ENCODE assay signal across 16 cellular contexts in the genomic region with DNA sequence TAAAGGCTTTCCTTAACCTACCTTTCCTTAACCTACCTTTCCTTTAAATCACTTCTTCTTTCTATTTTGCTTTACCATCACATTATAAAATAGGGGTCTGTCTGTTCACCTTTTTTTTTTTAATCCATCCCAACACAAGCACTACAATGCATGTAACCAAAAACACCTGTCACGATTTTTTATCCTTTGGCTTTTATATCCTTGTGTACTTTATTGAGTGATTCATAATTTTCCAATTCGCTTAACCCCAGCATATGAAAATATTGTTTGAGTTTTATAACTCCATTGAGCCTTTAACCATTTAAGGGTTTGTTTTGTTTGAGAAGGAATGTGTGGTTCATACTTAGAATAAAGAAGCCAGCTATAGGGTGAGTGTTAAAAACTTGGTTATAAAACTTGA.
A peak's percentile ranks its signal among the peaks of the same experiment; 100 is the strongest.
DNase-seq lines count a peak whose midpoint lies in the region; ATAC-seq, FAIRE-seq and TF ChIP-seq lines count a peak whose summit lies in the region.
"Had no signal": no experiment of that assay in that cellular context is flagged by ENCODE, and none has a peak within 500 bp of the region (broad histone marks: within the 10 kb centered on the region; RNA-seq: fewer than 3 reads in every experiment).

No MANE protein-coding gene starts in this region.

- no peaks in the 10 kb centered on the region for H3K36me3 ChIP-seq in astrocyte (ENCODE audit: insufficient read depth, low read length)

- no peak overlapping the region for H3K4me3 ChIP-seq in astrocyte (ENCODE audit: insufficient read depth, low read depth, low read length)
- H3K4me3 ChIP-seq: GM12878, GM23338 had no signal

- no peaks in the 10 kb centered on the region for H3K27me3 ChIP-seq in astrocyte (ENCODE audit: insufficient read depth, low read length)

- H3K79me2 ChIP-seq in astrocyte (ENCODE audit: insufficient read depth, low read length) = no peaks in the 10 kb centered on the region

- H3K4me1 Mint-ChIP-seq in astrocyte (ENCODE audit: low read depth, unreplicated experiment) (peaks cover 19% of the 10 kb centered on the region), nephron (peaks cover 16% of the 10 kb centered on the region), type B pancreatic cell (ENCODE audit: unreplicated experiment) (peaks cover 26% of the 10 kb centered on the region)
- H3K4me1 Mint-ChIP-seq: CD4-positive, alpha-beta memory T cell had no signal

- H3K27me3 Mint-ChIP-seq in astrocyte (ENCODE audit: low read depth, unreplicated experiment) = no peaks in the 10 kb centered on the region
- no peaks in the 10 kb centered on the region for H3K27me3 Mint-ChIP-seq in nephron (ENCODE audit: low read depth)
- no peaks in the 10 kb centered on the region for H3K27me3 Mint-ChIP-seq in type B pancreatic cell
- H3K27me3 Mint-ChIP-seq: CD4-positive, alpha-beta memory T cell had no signal

- no peak for ATAC-seq in HG03135 (IDR thresholded peaks at IDR 0.05; ENCODE audit: unreplicated experiment)
- ATAC-seq: GM12878, GM23338 had no signal

- H3K36me3 Mint-ChIP-seq in astrocyte (ENCODE audit: low read depth, unreplicated experiment) (no peaks in the 10 kb centered on the region), nephron (ENCODE audit: low read depth) (no peaks in the 10 kb centered on the region), type B pancreatic cell (peaks cover 4% of the 10 kb centered on the region)
- H3K36me3 Mint-ChIP-seq: CD4-positive, alpha-beta memory T cell had no signal

- no peak for FAIRE-seq in astrocyte (lab: Jason Lieb, UNC)
- FAIRE-seq: GM12878, GM18507 had no signal

- H3K4me3 Mint-ChIP-seq in astrocyte (ENCODE audit: unreplicated experiment) (no peak overlapping the region), nephron (no peak overlapping the region), type B pancreatic cell (no peak overlapping the region)
- H3K4me3 Mint-ChIP-seq: CD4-positive, alpha-beta memory T cell; GM23338; H9 had no signal

- peak; percentile 68 for DNase-seq in LHCN-M2 (ENCODE audit: low read depth)
- no peak for DNase-seq in astrocyte (ENCODE audit: low read depth)
- DNase-seq in type B pancreatic cell (ENCODE audit: extremely low spot score, unreplicated experiment) = no peak
- DNase-seq in GOT3 (lab: John Stamatoyannopoulos, UW) = no peak
- DNase-seq in NCI-H82 treated with DMSO at 0.1 percent for 48 hours (lab: John Stamatoyannopoulos, UW; ENCODE audit: unreplicated experiment) = no peak
- DNase-seq: ACHN; C1 segment of cervical spinal cord; CD4-positive, alpha-beta memory T cell; DMS79; H9 had no signal

- H3K4me2 ChIP-seq in astrocyte (ENCODE audit: low read length) = peak overlapping the region; percentile 25

- no peaks in the 10 kb centered on the region for H3K9me3 Mint-ChIP-seq in astrocyte (ENCODE audit: unreplicated experiment)
- no peaks in the 10 kb centered on the region for H3K9me3 Mint-ChIP-seq in nephron
- peaks cover 5% of the 10 kb centered on the region for H3K9me3 Mint-ChIP-seq in type B pancreatic cell
- H3K9me3 Mint-ChIP-seq: GM23338, H9 had no signal

- H3K4me1 ChIP-seq in astrocyte (ENCODE audit: insufficient read depth, low read length) = peaks cover 8% of the 10 kb centered on the region

- H3K27ac ChIP-seq in astrocyte (ENCODE audit: low read depth, low read length) = no peak overlapping the region
- H3K27ac ChIP-seq: HL-60 had no signal

- H3K9ac ChIP-seq in astrocyte (ENCODE audit: low read length) = no peak overlapping the region

- TF ChIP-seq CTCF in astrocyte (IDR thresholded peaks at IDR 0.05; ENCODE audit: insufficient read depth, low read depth, low read length) (no peak), nephron (IDR thresholded peaks at IDR 0.05; ENCODE audit: unreplicated experiment in 3 of 3) (no peak), type B pancreatic cell (conservative IDR thresholded peaks at IDR 0.05) (no peak)

- H2AFZ ChIP-seq in astrocyte (ENCODE audit: low read depth, low read length) = no peak overlapping the region
- H2AFZ ChIP-seq: GM23338 had no signal

- H3K9me3 ChIP-seq in astrocyte (ENCODE audit: insufficient read depth, low read depth, low read length) = no peaks in the 10 kb centered on the region

- H3K27ac Mint-ChIP-seq in astrocyte (ENCODE audit: unreplicated experiment) (no peak overlapping the region), nephron (peak overlapping the region; percentile 28 to 87 (median 81)), type B pancreatic cell (peak overlapping the region; percentile 80)
- H3K27ac Mint-ChIP-seq: CD4-positive, alpha-beta memory T cell; GM23338; H9 had no signal

- H4K20me1 ChIP-seq in astrocyte (ENCODE audit: insufficient read depth, low read length) = no peaks in the 10 kb centered on the region
